26 cellular contexts compared by ENCODE assay signal in genomic region chr7:42315096-42315495, GRCh38.
DNase-seq lines count a peak whose midpoint lies in the region; ATAC-seq, FAIRE-seq and TF ChIP-seq lines count a peak whose summit lies in the region.
"Had no signal": no experiment of that assay in that cellular context is flagged by ENCODE, and none has a peak within 500 bp of the region (broad histone marks: within the 10 kb centered on the region; RNA-seq: fewer than 3 reads in every experiment).

No MANE protein-coding gene starts in this region.

- BruUV-seq in A673 (replicated peaks; lab: Mats Ljungman, UMichigan), result no TSS peak
- BruUV-seq in IMR-90 (replicated peaks; lab: Mats Ljungman, UMichigan), result no TSS peak

- POLR2A ChIA-PET in A673 (lab: Charles Lee; ENCODE audit: low non-redundant PET), result no interaction called here
- POLR2A ChIA-PET in IMR-90 (lab: Charles Lee; ENCODE audit: unreplicated experiment), result no interaction called here

- DNase-seq in A673 (ENCODE audit: low spot score) (no peak), IMR-90 (no peak), astrocyte (ENCODE audit: low read depth) (no peak), left kidney (ENCODE audit: low read depth, low spot score) (peak; percentile 33), MV-4-11 (lab: John Stamatoyannopoulos, UW) (no peak), prostate gland (ENCODE audit: low spot score) (no peak)
- no peak for DNase-seq in activated T-helper 2 cell treated with anti-CD3 and anti-CD28 coated beads, Interferon-gamma antibody, Interleukin-2, Interleukin-4, amounts not matched to agents 10 μg/mL and 5 μg/mL and 100 μg/mL, durations not matched to agents 14 hours and 24 hours and 36 hours (ENCODE audit: low spot score)
- DNase-seq: 8988T; activated CD4-positive, alpha-beta T cell treated with anti-CD3 and anti-CD28 coated beads for 4 hours; activated CD8-positive, alpha-beta memory T cell treated with anti-CD3 and anti-CD28 coated beads, Interleukin-2, amount 50 U/mL, for 48 hours; activated gamma-delta T cell treated with Interleukin-2 at 50 U/mL for 16 hours; amygdala; CD4-positive, alpha-beta T cell; DMS79 treated with DMSO at 0.1 percent for 48 hours; NCI-H1105; NCI-H524; OCI-M1; SJCRH30; stimulated activated naive B cell treated with anti-CD40 and anti-IgM and Interleukin-4, amounts not matched to agents 10 μg/mL and 1 μg/mL and 100 μg/mL, for 72 hours; trophoblast cell had no signal

- in situ Hi-C loops in IMR-90 (cut with MboI; ENCODE audit: low sequenced_read_pairs), result no loop called here

- no peak overlapping the region for H4K8ac ChIP-seq in IMR-90 (ENCODE audit: low read depth in 2 of 2, low read length in 2 of 2)

- H3K23ac ChIP-seq in IMR-90 (ENCODE audit: low read depth, low read length), result no peak overlapping the region

- H3K27ac ChIP-seq in A673 (ENCODE audit: low read depth, low read length, poor library complexity, severe bottlenecking) (peak overlapping the region; percentile 51), IMR-90 (ENCODE audit: insufficient read depth, low read length) (no peak overlapping the region), astrocyte (ENCODE audit: low read depth, low read length) (peak overlapping the region; percentile 27), prostate gland (no peak overlapping the region)
- H3K27ac ChIP-seq: SJCRH30 had no signal

- H3K4me1 ChIP-seq in A673 (ENCODE audit: insufficient read depth, low read length, poor library complexity, severe bottlenecking) (peaks cover 43% of the 10 kb centered on the region), IMR-90 (ENCODE audit: control insufficient read depth, insufficient read depth, low read length) (no peaks in the 10 kb centered on the region), astrocyte (ENCODE audit: insufficient read depth, low read length) (peaks cover 14% of the 10 kb centered on the region), prostate gland (replicated peaks) (no peaks in the 10 kb centered on the region)
- H3K4me1 ChIP-seq: SJCRH30 had no signal

- H3K18ac ChIP-seq in IMR-90 (ENCODE audit: low read depth, low read length), result no peak overlapping the region; the same call in 1 of the 2 replicates

- H2BK120ac ChIP-seq in IMR-90 (ENCODE audit: low read depth, low read length), result no peak overlapping the region

- no peak overlapping the region for H2AFZ ChIP-seq in IMR-90 (replicated peaks; ENCODE audit: low read length, poor library complexity)
- H2AFZ ChIP-seq in astrocyte (ENCODE audit: low read depth, low read length), result no peak overlapping the region

- no peaks in the 10 kb centered on the region for H3K27me3 ChIP-seq in A673 (replicated peaks; ENCODE audit: insufficient read depth, low read depth, low read length, poor library complexity)
- H3K27me3 ChIP-seq in IMR-90 (ENCODE audit: control insufficient read depth, insufficient read depth, low read length), result peaks cover 2% of the 10 kb centered on the region; the same call in 1 of the 2 replicates
- peaks cover 12% of the 10 kb centered on the region for H3K27me3 ChIP-seq in astrocyte (ENCODE audit: insufficient read depth, low read length)
- H3K27me3 ChIP-seq in prostate gland (replicated peaks; ENCODE audit: insufficient read depth), result no peaks in the 10 kb centered on the region
- H3K27me3 ChIP-seq: SJCRH30 had no signal

- no peak for TF ChIP-seq RAD21 in IMR-90 (IDR thresholded peaks at IDR 0.05; ENCODE audit: low read length)

- no peaks in the 10 kb centered on the region for H4K20me1 ChIP-seq in IMR-90 (ENCODE audit: insufficient read depth, low read length)
- no peaks in the 10 kb centered on the region for H4K20me1 ChIP-seq in astrocyte (ENCODE audit: insufficient read depth, low read length)

- no peaks in the 10 kb centered on the region for H3K79me1 ChIP-seq in IMR-90 (ENCODE audit: low read depth in 1 of 2, low read length in 2 of 2)

- no peak overlapping the region for H2BK15ac ChIP-seq in IMR-90 (ENCODE audit: low read depth, low read length)

- H2BK20ac ChIP-seq in IMR-90 (ENCODE audit: low read depth, low read length), result no peak overlapping the region

- H3K4me3 ChIP-seq in A673 (ENCODE audit: low read depth, low read length, poor library complexity, severe bottlenecking) (peak overlapping the region; percentile 4), IMR-90 (ENCODE audit: insufficient read depth, low read depth, low read length) (no peak overlapping the region), astrocyte (ENCODE audit: insufficient read depth, low read depth, low read length) (peak overlapping the region; percentile 38), prostate gland (no peak overlapping the region)
- H3K4me3 ChIP-seq: lung, SJCRH30 had no signal

- intact Hi-C loops in A673 (cut with micrococcal nuclease; ENCODE audit: unreplicated experiment), result no loop called here
- intact Hi-C loops in IMR-90 (cut with micrococcal nuclease), result no loop called here
- intact Hi-C loops in activated T-helper 2 cell treated with anti-CD3 and anti-CD28 coated beads, Interferon-gamma antibody, Interleukin-2, Interleukin-4, amounts not matched to agents 10 μg/mL and 5 μg/mL and 100 μg/mL, durations not matched to agents 14 hours and 24 hours and 36 hours (cut with micrococcal nuclease), result no loop called here
- intact Hi-C loops in prostate gland (cut with DNase I), result no loop called here

- TF ChIP-seq CTCF in A673 (conservative IDR thresholded peaks at IDR 0.05; ENCODE audit: low read depth, low read length) (no peak), IMR-90 (conservative IDR thresholded peaks at IDR 0.05; ENCODE audit: low read depth, low read length) (no peak), astrocyte (IDR thresholded peaks at IDR 0.05; ENCODE audit: insufficient read depth, low read depth, low read length) (no peak), prostate gland (IDR thresholded peaks at IDR 0.05) (no peak)

- H3K79me2 ChIP-seq in astrocyte (ENCODE audit: insufficient read depth, low read length), result no peaks in the 10 kb centered on the region

- WGBS in IMR-90 (ENCODE audit: extremely low coverage in 2 of 2, insufficient read length in 1 of 2), 2 experiments, result no CpG with 5 or more reads among the region's 3 CpGs
- 40% methylated on average over 3 of the region's 3 CpGs for WGBS in prostate gland

- H2AK9ac ChIP-seq in IMR-90 (replicated peaks; ENCODE audit: low read depth, low read length, poor library complexity), result no peak overlapping the region

- CTCF ChIA-PET in A673 (lab: Charles Lee) (no interaction called here), IMR-90 (lab: Yijun Ruan, JAX) (interaction anchor here (1.2 kb wide), 1 partner anchor 10 kb away, joined by 5 read pairs; no protein-coding TSS in a partner anchor)

- TF ChIP-seq POLR2A in IMR-90 (IDR thresholded peaks at IDR 0.05; ENCODE audit: low read depth, low read length), result no peak
- no peak for TF ChIP-seq POLR2A in prostate gland (IDR thresholded peaks at IDR 0.05)

- no peak overlapping the region for H4K5ac ChIP-seq in IMR-90 (ENCODE audit: low read depth, low read length)

- no peak overlapping the region for H3K14ac ChIP-seq in IMR-90 (replicated peaks; ENCODE audit: low read depth, low read length)

- dilution Hi-C loops in IMR-90 (cut with HindIII; ENCODE audit: low sequenced_read_pairs, unreplicated experiment), result no loop called here

- H4K91ac ChIP-seq in IMR-90 (ENCODE audit: insufficient read depth, low read depth, low read length), result no peak overlapping the region

- H3K36me3 ChIP-seq in A673 (ENCODE audit: insufficient read depth, low read length, poor library complexity, severe bottlenecking), result no peaks in the 10 kb centered on the region
- no peaks in the 10 kb centered on the region for H3K36me3 ChIP-seq in IMR-90 (ENCODE audit: control insufficient read depth, insufficient read depth, low read length)
- H3K36me3 ChIP-seq in astrocyte (ENCODE audit: insufficient read depth, low read length), result no peaks in the 10 kb centered on the region
- no peaks in the 10 kb centered on the region for H3K36me3 ChIP-seq in prostate gland
- H3K36me3 ChIP-seq: SJCRH30 had no signal

- H3K27me3 Mint-ChIP-seq in astrocyte (ENCODE audit: low read depth, unreplicated experiment), result no peaks in the 10 kb centered on the region
- H3K27me3 Mint-ChIP-seq in activated T-helper 2 cell treated with anti-CD3 and anti-CD28 coated beads, Interferon-gamma antibody, Interleukin-2, Interleukin-4, amounts not matched to agents 10 μg/mL and 5 μg/mL and 100 μg/mL, durations not matched to agents 14 hours and 24 hours and 36 hours (ENCODE audit: low read depth), result no peaks in the 10 kb centered on the region
- H3K27me3 Mint-ChIP-seq: CD4-positive, alpha-beta T cell had no signal

- H3K56ac ChIP-seq in IMR-90 (ENCODE audit: extremely low read depth, insufficient read depth, low read length), result no peak overlapping the region

- no peak overlapping the region for H3K4ac ChIP-seq in IMR-90 (ENCODE audit: low read depth, low read length)

- no peak overlapping the region for H3K4me3 Mint-ChIP-seq in astrocyte (ENCODE audit: unreplicated experiment)
- no peak overlapping the region for H3K4me3 Mint-ChIP-seq in activated T-helper 2 cell treated with anti-CD3 and anti-CD28 coated beads, Interferon-gamma antibody, Interleukin-2, Interleukin-4, amounts not matched to agents 10 μg/mL and 5 μg/mL and 100 μg/mL, durations not matched to agents 14 hours and 24 hours and 36 hours (ENCODE audit: low read depth)
- H3K4me3 Mint-ChIP-seq: CD4-positive, alpha-beta T cell; IgD-negative memory B cell; natural killer cell treated with Interleukin-12 subunit alpha and Interleukin-12 subunit beta and Interleukin-15 and Interleukin-18, amount 100 ng/mL, for 72 hours; stimulated activated naive B cell treated with anti-CD40 and anti-IgM and Interleukin-4, amounts not matched to agents 10 μg/mL and 1 μg/mL and 100 μg/mL, for 72 hours had no signal

- H3K4me1 Mint-ChIP-seq in astrocyte (ENCODE audit: low read depth, unreplicated experiment), result peaks cover 19% of the 10 kb centered on the region
- no peaks in the 10 kb centered on the region for H3K4me1 Mint-ChIP-seq in activated T-helper 2 cell treated with anti-CD3 and anti-CD28 coated beads, Interferon-gamma antibody, Interleukin-2, Interleukin-4, amounts not matched to agents 10 μg/mL and 5 μg/mL and 100 μg/mL, durations not matched to agents 14 hours and 24 hours and 36 hours (ENCODE audit: low read depth)
- H3K4me1 Mint-ChIP-seq: IgD-negative memory B cell had no signal

- H3K36me3 Mint-ChIP-seq in astrocyte (ENCODE audit: low read depth, unreplicated experiment), result no peaks in the 10 kb centered on the region
- H3K36me3 Mint-ChIP-seq in activated T-helper 2 cell treated with anti-CD3 and anti-CD28 coated beads, Interferon-gamma antibody, Interleukin-2, Interleukin-4, amounts not matched to agents 10 μg/mL and 5 μg/mL and 100 μg/mL, durations not matched to agents 14 hours and 24 hours and 36 hours (ENCODE audit: low read depth), result no peaks in the 10 kb centered on the region
- H3K36me3 Mint-ChIP-seq: IgD-negative memory B cell; natural killer cell treated with Interleukin-12 subunit alpha and Interleukin-12 subunit beta and Interleukin-15 and Interleukin-18, amount 100 ng/mL, for 72 hours; stimulated activated naive B cell treated with anti-CD40 and anti-IgM and Interleukin-4, amounts not matched to agents 10 μg/mL and 1 μg/mL and 100 μg/mL, for 72 hours had no signal

- H3K9ac ChIP-seq in IMR-90 (ENCODE audit: low read depth, low read length) (no peak overlapping the region), astrocyte (ENCODE audit: low read length) (no peak overlapping the region)

- no peak for FAIRE-seq in astrocyte (lab: Jason Lieb, UNC)
- FAIRE-seq: colon, TTC549 had no signal

- no peak overlapping the region for H2AK5ac ChIP-seq in IMR-90 (ENCODE audit: low read depth, low read length)

- peak overlapping the region; percentile 49 for H3K4me2 ChIP-seq in IMR-90 (ENCODE audit: low read depth, low read length)
- peak overlapping the region; percentile 82 for H3K4me2 ChIP-seq in astrocyte (ENCODE audit: low read length)

- H3K27ac Mint-ChIP-seq in astrocyte (ENCODE audit: unreplicated experiment), result peak overlapping the region; percentile 76
- no peak overlapping the region for H3K27ac Mint-ChIP-seq in activated T-helper 2 cell treated with anti-CD3 and anti-CD28 coated beads, Interferon-gamma antibody, Interleukin-2, Interleukin-4, amounts not matched to agents 10 μg/mL and 5 μg/mL and 100 μg/mL, durations not matched to agents 14 hours and 24 hours and 36 hours
- H3K27ac Mint-ChIP-seq: CD4-positive, alpha-beta T cell; IgD-negative memory B cell; natural killer cell treated with Interleukin-12 subunit alpha and Interleukin-12 subunit beta and Interleukin-15 and Interleukin-18, amount 100 ng/mL, for 72 hours; stimulated activated naive B cell treated with anti-CD40 and anti-IgM and Interleukin-4, amounts not matched to agents 10 μg/mL and 1 μg/mL and 100 μg/mL, for 72 hours had no signal

- peaks cover 12% of the 10 kb centered on the region for H3K9me3 ChIP-seq in A673 (ENCODE audit: low read depth, low read length, poor library complexity, severe bottlenecking)
- peaks cover 2% of the 10 kb centered on the region; the same call in 1 of the 2 replicates for H3K9me3 ChIP-seq in IMR-90 (ENCODE audit: control insufficient read depth, insufficient read depth, low read length)
- H3K9me3 ChIP-seq in astrocyte (ENCODE audit: insufficient read depth, low read depth, low read length), result no peaks in the 10 kb centered on the region
- H3K9me3 ChIP-seq in prostate gland, result no peaks in the 10 kb centered on the region
- H3K9me3 ChIP-seq: SJCRH30 had no signal

- no peak; the same call in 1 of the 2 replicates for ATAC-seq in IMR-90 (ENCODE audit: low read depth)
- ATAC-seq in GM18907 (IDR thresholded peaks at IDR 0.05; ENCODE audit: unreplicated experiment), result no peak
- ATAC-seq: natural killer cell treated with Interleukin-12 subunit alpha and Interleukin-12 subunit beta and Interleukin-15 and Interleukin-18, amount 100 ng/mL, for 72 hours; stimulated activated naive B cell treated with anti-CD40 and anti-IgM and Interleukin-4, amounts not matched to agents 10 μg/mL and 1 μg/mL and 100 μg/mL, for 72 hours had no signal

- H2BK5ac ChIP-seq in IMR-90 (ENCODE audit: low read depth, low read length, poor library complexity, severe bottlenecking), result no peak overlapping the region

- H3K9me3 Mint-ChIP-seq in astrocyte (ENCODE audit: unreplicated experiment), result peaks cover 3% of the 10 kb centered on the region
- H3K9me3 Mint-ChIP-seq in activated T-helper 2 cell treated with anti-CD3 and anti-CD28 coated beads, Interferon-gamma antibody, Interleukin-2, Interleukin-4, amounts not matched to agents 10 μg/mL and 5 μg/mL and 100 μg/mL, durations not matched to agents 14 hours and 24 hours and 36 hours, result peaks cover 6% of the 10 kb centered on the region
- H3K9me3 Mint-ChIP-seq: CD4-positive, alpha-beta T cell; natural killer cell treated with Interleukin-12 subunit alpha and Interleukin-12 subunit beta and Interleukin-15 and Interleukin-18, amount 100 ng/mL, for 72 hours had no signal

- H3K9me1 ChIP-seq in IMR-90 (ENCODE audit: insufficient read depth, low read length), result no peaks in the 10 kb centered on the region

Comparison
In these comparisons a context has a peak if more than half of its experiments do, and no peak if none do; other contexts are left out.
1. H3K27ac ChIP-seq: peak in A673 (single experiment) and astrocyte (single experiment); none in IMR-90 (single experiment) and prostate gland (0 of 2).
2. H3K4me3 ChIP-seq: peak in A673 (single experiment) and astrocyte (single experiment); none in IMR-90 (single experiment) and prostate gland (0 of 2).